ENCODE assay signal across 8 cellular contexts in genomic region chr6:42979523-42980177, GRCh38. TPM values are rescaled to one million over a fixed set of nuclear protein-coding genes. Genes with fewer than 3 reads are reported as not detected.
DNase-seq lines count a peak whose midpoint lies in the region; TF ChIP-seq lines count a peak whose summit lies in the region.

No MANE protein-coding gene starts in this region.

- TF ChIP-seq CTCF in Loucy (conservative IDR thresholded peaks at IDR 0.05; ENCODE audit: low read length): no peak
- TF ChIP-seq CTCF in brain (conservative IDR thresholded peaks at IDR 0.05): no peak
- no peak for TF ChIP-seq CTCF in testis (IDR thresholded peaks at IDR 0.05)

- no peaks in the 10 kb centered on the region for H3F3A ChIP-seq in Loucy (ENCODE audit: low read depth)

- H4K20me1 ChIP-seq in Loucy (ENCODE audit: insufficient read depth, low read length, poor library complexity, severe bottlenecking): peaks cover 3% of the 10 kb centered on the region

- H3K4me1 ChIP-seq in Loucy (ENCODE audit: insufficient read depth, low read length, poor library complexity, severe bottlenecking): peaks cover 19% of the 10 kb centered on the region
- peaks cover 14% of the 10 kb centered on the region for H3K4me1 ChIP-seq in testis

- H3K9ac ChIP-seq in Loucy (ENCODE audit: low read depth, low read length, poor library complexity, severe bottlenecking): peak overlapping the region; percentile 87

- H3K4me3 ChIP-seq in Loucy (ENCODE audit: low read length, poor library complexity, severe bottlenecking) (peak overlapping the region; percentile 89), testis (peak overlapping the region; percentile 89 to 90)

- H3K27ac ChIP-seq in testis: peak overlapping the region; percentile 84 to 86

- no peak for TF ChIP-seq POLR2A in testis (IDR thresholded peaks at IDR 0.05)

- H3K79me2 ChIP-seq in Loucy (ENCODE audit: insufficient read depth, low read length): peaks cover 15% of the 10 kb centered on the region

- peak; percentile 70 for DNase-seq in DMS53 treated with DMSO at 0.1 percent for 48 hours (lab: John Stamatoyannopoulos, UW; ENCODE audit: unreplicated experiment)
- no peak for DNase-seq in DMS53 (lab: John Stamatoyannopoulos, UW)
- peak; percentile 48 for DNase-seq in left kidney (ENCODE audit: low read depth, low spot score)
- DNase-seq in testis: no peak
- DNase-seq in NCI-H69 (lab: John Stamatoyannopoulos, UW): no peak
- DNase-seq in NCI-H748 treated with DMSO at 0.1 percent for 48 hours (lab: John Stamatoyannopoulos, UW): no peak

- H3K9me2 ChIP-seq in Loucy (replicated peaks; ENCODE audit: low read depth, low read length): no peaks in the 10 kb centered on the region

- peaks cover 12% of the 10 kb centered on the region for H3K27me3 Mint-ChIP-seq in brain

- H3K4me3 Mint-ChIP-seq in brain: peak overlapping the region; percentile 89 to 99 (median 94)

- 21 to 32% methylated on average over 9 of the region's 9 CpGs for WGBS in testis, 2 donors

- H3K4me2 ChIP-seq in Loucy (ENCODE audit: low read depth, low read length, poor library complexity, severe bottlenecking): peak overlapping the region; percentile 97

- peak overlapping the region; percentile 96 to 99 (median 98) for H3K27ac Mint-ChIP-seq in brain

- H3K9me3 ChIP-seq in Loucy (ENCODE audit: insufficient read depth, low read depth, low read length) (no peaks in the 10 kb centered on the region), testis (no peaks in the 10 kb centered on the region)

- intact Hi-C loops in testis (cut with DNase I; ENCODE audit: low total_unique reads): no loop called here

- H3K36me3 Mint-ChIP-seq in brain: peaks cover 6% of the 10 kb centered on the region

- H2AFZ ChIP-seq in Loucy (ENCODE audit: low read length): peak overlapping the region; percentile 78

- no peaks in the 10 kb centered on the region for H3K36me3 ChIP-seq in Loucy (ENCODE audit: insufficient read depth, low read length)
- no peaks in the 10 kb centered on the region for H3K36me3 ChIP-seq in testis (ENCODE audit: low read depth, missing control alignments)

- H3K27me3 ChIP-seq in Loucy (ENCODE audit: insufficient read depth, low read length, poor library complexity, severe bottlenecking) (no peaks in the 10 kb centered on the region), testis (no peaks in the 10 kb centered on the region)

- peaks cover 47% of the 10 kb centered on the region for H3K4me1 Mint-ChIP-seq in brain

- no peaks in the 10 kb centered on the region for H3K9me3 Mint-ChIP-seq in brain

RNA-seq across cellular contexts. Expression of gene PEX6, which starts 0.7 kb away (rescaled TPM):
- polyA plus RNA-seq in brain (ENCODE audit: insufficient read depth, low read depth, low replicate concordance): 69.7 TPM
- total RNA-seq in testis: 10 to 100 TPM; 22.5 to 50.4 TPM
- 15.3 TPM for polyA plus RNA-seq in testis (ENCODE audit: insufficient read depth, low read depth, low replicate concordance)

RNA-seq across cellular contexts. Expression of gene PPP2R5D, which starts 4.7 kb away (rescaled TPM):
- 120 TPM for polyA plus RNA-seq in brain (ENCODE audit: insufficient read depth, low read depth, low replicate concordance)
- total RNA-seq in testis: 10 to 100 TPM; 73.4 to 74.5 TPM
- 82.5 TPM for polyA plus RNA-seq in testis (ENCODE audit: insufficient read depth, low read depth, low replicate concordance)

RNA-seq across cellular contexts. Expression of gene GNMT, which starts 19.1 kb away (rescaled TPM):
- polyA plus RNA-seq in brain (ENCODE audit: insufficient read depth, low read depth, low replicate concordance) (0.32 TPM), testis (ENCODE audit: insufficient read depth, low read depth, low replicate concordance) (0.83 TPM)
- total RNA-seq in testis: 1 to 10 TPM in 1 of 2 donors, under 1 TPM in 1; 0.31 to 1.7 TPM

RNA-seq across cellular contexts. Expression of gene MEA1, which starts 34.1 kb away (rescaled TPM):
- polyA plus RNA-seq in brain (ENCODE audit: insufficient read depth, low read depth, low replicate concordance) (256 TPM), testis (ENCODE audit: insufficient read depth, low read depth, low replicate concordance) (522 TPM)
- 100 to 1,000 TPM; 132 to 175 TPM for total RNA-seq in testis

RNA-seq across cellular contexts. Expression of gene KLHDC3, which starts 34.4 kb away (rescaled TPM):
- polyA plus RNA-seq in brain (ENCODE audit: insufficient read depth, low read depth, low replicate concordance): 379 TPM
- 100 to 1,000 TPM; 207 to 210 TPM for total RNA-seq in testis
- 422 TPM for polyA plus RNA-seq in testis (ENCODE audit: insufficient read depth, low read depth, low replicate concordance)

Comparison
In these comparisons a context has a peak if more than half of its experiments do, and no peak if none do; other contexts are left out.
1. DNase-seq: peak in DMS53 treated with DMSO at 0.1 percent for 48 hours (single experiment) and left kidney (single experiment); none in DMS53 (single experiment), testis (single experiment), NCI-H69 (single experiment) and NCI-H748 treated with DMSO at 0.1 percent for 48 hours (single experiment).